1 cellular context compared by ENCODE assay signal in genomic region chr6:43174263-43175112, GRCh38.
TF ChIP-seq lines count a peak whose summit lies in the region.

No MANE protein-coding gene starts in this region.

TF ChIP-seq in HepG2, 621 proteins besides CTCF, POLR2A, EP300 and RAD21 (continued from another document and continues in another):
- TF ChIP-seq ZBTB46 (CRISPR knock-in tag; IDR thresholded peaks at IDR 0.05; ENCODE audit: borderline replicate concordance), result no peak
- TF ChIP-seq ZBTB38 (CRISPR knock-in tag; IDR thresholded peaks at IDR 0.05), result peak; percentile 52; the same call in 1 of the 2 replicates
- TF ChIP-seq PRDM15 (CRISPR knock-in tag; IDR thresholded peaks at IDR 0.05), result no peak
- peak; percentile 64 for TF ChIP-seq TAF15 (IDR thresholded peaks at IDR 0.05; ENCODE audit: low read depth, low read length, poor library complexity, severe bottlenecking)
- TF ChIP-seq SIN3A (IDR thresholded peaks at IDR 0.05; ENCODE audit: borderline replicate concordance, low read depth, low read length), result 0 out of 2 replicates have a peak, but pooled peaks have one; percentile 76
- TF ChIP-seq ZSCAN22 (CRISPR knock-in tag; IDR thresholded peaks at IDR 0.05), result 0 out of 2 replicates have a peak, but pooled peaks have one; percentile 45
- TF ChIP-seq USF2 (IDR thresholded peaks at IDR 0.05; ENCODE audit: low read depth, low read length), result no peak
- peak; percentile 90; the same call in 1 of the 2 replicates for TF ChIP-seq USF2 (CRISPR knock-in tag; IDR thresholded peaks at IDR 0.05; ENCODE audit: borderline replicate concordance)
- TF ChIP-seq MTA1 (CRISPR knock-in tag; IDR thresholded peaks at IDR 0.05; ENCODE audit: borderline replicate concordance), result peak; percentile 68; the same call in 1 of the 2 replicates
- TF ChIP-seq ZNF607 (CRISPR knock-in tag; IDR thresholded peaks at IDR 0.05; ENCODE audit: borderline replicate concordance), result peak; percentile 87; the same call in 1 of the 2 replicates
- peak; percentile 71; the same call in 1 of the 2 replicates for TF ChIP-seq HIC2 (CRISPR knock-in tag; IDR thresholded peaks at IDR 0.05; ENCODE audit: low read depth)
- peak; percentile 80 for TF ChIP-seq SP2 (CRISPR knock-in tag; IDR thresholded peaks at IDR 0.05)
- peak; percentile 49; the same call in 1 of the 2 replicates for TF ChIP-seq ZNF816 (CRISPR knock-in tag; IDR thresholded peaks at IDR 0.05; ENCODE audit: borderline replicate concordance)
- peak; percentile 99 for TF ChIP-seq SRF (IDR thresholded peaks at IDR 0.05; ENCODE audit: low read depth, low read length)
- peak; percentile 42; the same call in 1 of the 2 replicates for TF ChIP-seq TAF1 (CRISPR knock-in tag; IDR thresholded peaks at IDR 0.05)
- peak; percentile 84 for TF ChIP-seq ARNTL (CRISPR knock-in tag; IDR thresholded peaks at IDR 0.05)
- peak; percentile 94 for TF ChIP-seq ZGPAT (CRISPR knock-in tag; IDR thresholded peaks at IDR 0.05)
- TF ChIP-seq ZNF276 (CRISPR knock-in tag; IDR thresholded peaks at IDR 0.05; ENCODE audit: low read depth), result 0 out of 2 replicates have a peak, but pooled peaks have one; percentile 55
- no peak for TF ChIP-seq CBX2 (IDR thresholded peaks at IDR 0.05; ENCODE audit: low read depth, low read length)
- TF ChIP-seq CBX2 (CRISPR knock-in tag; IDR thresholded peaks at IDR 0.05; ENCODE audit: low read depth), result no peak
- peak; percentile 26; the same call in 1 of the 2 replicates for TF ChIP-seq ZMAT3 (CRISPR knock-in tag; conservative IDR thresholded peaks at IDR 0.05)
- TF ChIP-seq ZNF670 (CRISPR knock-in tag; IDR thresholded peaks at IDR 0.05; ENCODE audit: borderline replicate concordance), result 0 out of 2 replicates have a peak, but pooled peaks have one; percentile 62
- TF ChIP-seq ASH2L (IDR thresholded peaks at IDR 0.05; ENCODE audit: insufficient read length, low read depth, low read length), result peak; percentile 89
- 0 out of 2 replicates have a peak, but pooled peaks have one; percentile 40 for TF ChIP-seq AHR (CRISPR knock-in tag; IDR thresholded peaks at IDR 0.05)
- TF ChIP-seq THRA (CRISPR knock-in tag; IDR thresholded peaks at IDR 0.05; ENCODE audit: borderline replicate concordance), result peak; percentile 60
- TF ChIP-seq MAFF (IDR thresholded peaks at IDR 0.05; ENCODE audit: low read depth, low read length), result no peak
- no peak for TF ChIP-seq ZMYM2 (CRISPR knock-in tag; IDR thresholded peaks at IDR 0.05)
- peak; percentile 83 for TF ChIP-seq KDM2A (CRISPR knock-in tag; IDR thresholded peaks at IDR 0.05; ENCODE audit: borderline replicate concordance, low read depth)
- TF ChIP-seq ARNT2 (CRISPR knock-in tag; IDR thresholded peaks at IDR 0.05; ENCODE audit: low read depth), result peak; percentile 41; the same call in 1 of the 2 replicates
- TF ChIP-seq ZSCAN9 (CRISPR knock-in tag; IDR thresholded peaks at IDR 0.05; ENCODE audit: borderline replicate concordance), result peak; percentile 54; the same call in 1 of the 2 replicates
- TF ChIP-seq ZNF235 (CRISPR knock-in tag; IDR thresholded peaks at IDR 0.05; ENCODE audit: borderline replicate concordance), result no peak
- TF ChIP-seq FOXO1 (CRISPR knock-in tag; IDR thresholded peaks at IDR 0.05), result no peak
- TF ChIP-seq ATRX (CRISPR knock-in tag; IDR thresholded peaks at IDR 0.05; ENCODE audit: borderline replicate concordance), result 0 out of 2 replicates have a peak, but pooled peaks have one; percentile 57
- no peak for TF ChIP-seq PRMT3 (CRISPR knock-in tag; IDR thresholded peaks at IDR 0.05; ENCODE audit: borderline replicate concordance, low read depth)
- peak; percentile 39; the same call in 1 of the 2 replicates for TF ChIP-seq GMEB2 (CRISPR knock-in tag; IDR thresholded peaks at IDR 0.05; ENCODE audit: low read depth)
- no peak for TF ChIP-seq NAIF1 (CRISPR knock-in tag; IDR thresholded peaks at IDR 0.05; ENCODE audit: borderline replicate concordance)
- TF ChIP-seq HIVEP1 (CRISPR knock-in tag; IDR thresholded peaks at IDR 0.05), result peak; percentile 74; the same call in 1 of the 2 replicates
- TF ChIP-seq ZFP91 (CRISPR knock-in tag; IDR thresholded peaks at IDR 0.05; ENCODE audit: borderline replicate concordance), result peak; percentile 87; the same call in 1 of the 2 replicates
- TF ChIP-seq RFXAP (CRISPR knock-in tag; IDR thresholded peaks at IDR 0.05; ENCODE audit: borderline replicate concordance), result peak; percentile 71; the same call in 1 of the 2 replicates
